Comparison of ENCODE assay signal across 1 cellular context in genomic region chr6:134722996-134723871, GRCh38.
TF ChIP-seq lines count a peak whose summit lies in the region.

No MANE protein-coding gene starts in this region.

TF ChIP-seq in SK-N-SH, 30 proteins besides CTCF, POLR2A, EP300 and RAD21 (continued from another document):
- TF ChIP-seq USF1 (IDR thresholded peaks at IDR 0.05; ENCODE audit: borderline replicate concordance, low read depth): no peak
- TF ChIP-seq USF2 (IDR thresholded peaks at IDR 0.05; ENCODE audit: borderline replicate concordance, low read depth, low read length): no peak
- TF ChIP-seq MEF2A (IDR thresholded peaks at IDR 0.05; ENCODE audit: borderline replicate concordance, low read depth): no peak
- no peak for TF ChIP-seq EZH2phosphoT487 (IDR thresholded peaks at IDR 0.05; ENCODE audit: borderline replicate concordance, low read depth)
